Comparison of ENCODE assay signal across 8 cellular contexts in genomic region chr16:55711959-55712876, GRCh38. TPM values are rescaled to one million over a fixed set of nuclear protein-coding genes. Genes with fewer than 3 reads are reported as not detected.
DNase-seq lines count a peak whose midpoint lies in the region; ATAC-seq and TF ChIP-seq lines count a peak whose summit lies in the region.

No MANE protein-coding gene starts in this region.

- DNase-seq in NCI-H345 treated with DMSO at 0.1 percent for 48 hours (lab: John Stamatoyannopoulos, UW; ENCODE audit: unreplicated experiment) (peak; percentile 47), coronary artery (ENCODE audit: low spot score) (peak; percentile 56), lower lobe of right lung (peak; percentile 66)
- peak; percentile 50 to 51 for DNase-seq in activated CD4-positive, alpha-beta T cell treated with anti-CD3 and anti-CD28 coated beads for 4 hours
- peak; percentile 12 to 16 for DNase-seq in stimulated activated CD8-positive, alpha-beta memory T cell treated with anti-CD3 and anti-CD28 coated beads, Interleukin-15, amount 100 ng/mL, for 48 hours (ENCODE audit: low read depth in 2 of 2)

- ATAC-seq in HG02852 (IDR thresholded peaks at IDR 0.05; ENCODE audit: unreplicated experiment) = peak; percentile 79
- ATAC-seq in lower lobe of right lung = peak; percentile 68 to 77
- ATAC-seq in GM21528 (IDR thresholded peaks at IDR 0.05; ENCODE audit: low FRiP score, unreplicated experiment) = no peak

- intact Hi-C loops in lower lobe of right lung (cut with DNase I) = loop anchor here (5.0 kb wide), 1 partner anchor 130 kb away; no protein-coding TSS in a partner anchor

- H3K36me3 ChIP-seq in lower lobe of right lung = no peaks in the 10 kb centered on the region

- TF ChIP-seq CTCF in GM12872 (IDR thresholded peaks at IDR 0.05; ENCODE audit: insufficient read depth, low read depth, low read length) = peak; percentile 60; the same call in 2 of the 3 replicates
- peak; percentile 51 for TF ChIP-seq CTCF in coronary artery (IDR thresholded peaks at IDR 0.05)
- peak; percentile 62 for TF ChIP-seq CTCF in lower lobe of right lung (IDR thresholded peaks at IDR 0.05)

- H3K27me3 ChIP-seq in lower lobe of right lung (ENCODE audit: low read depth) = peaks cover 8% of the 10 kb centered on the region

- H3K27ac ChIP-seq in coronary artery (no peak overlapping the region), lower lobe of right lung (no peak overlapping the region)

- H3K9me3 ChIP-seq in lower lobe of right lung = no peaks in the 10 kb centered on the region

- H3K4me1 ChIP-seq in lower lobe of right lung = no peaks in the 10 kb centered on the region

- H3K4me3 ChIP-seq in coronary artery (no peak overlapping the region), lower lobe of right lung (no peak overlapping the region)

RNA-seq across cellular contexts. Expression of gene SLC6A2, which starts 56.4 kb away (rescaled TPM):
- total RNA-seq in lower lobe of right lung = not detected

Comparison
In these comparisons a context has a peak if more than half of its experiments do, and no peak if none do; other contexts are left out.
1. DNase-seq: peak in every context shown above with its lines; median percentile 66 in lower lobe of right lung; 56 in coronary artery; 50 in activated CD4-positive, alpha-beta T cell treated with anti-CD3 and anti-CD28 coated beads for 4 hours; 47 in NCI-H345 treated with DMSO at 0.1 percent for 48 hours; 14 in stimulated activated CD8-positive, alpha-beta memory T cell treated with anti-CD3 and anti-CD28 coated beads, Interleukin-15, amount 100 ng/mL, for 48 hours.